Comparison of ENCODE assay signal across 14 cellular contexts in genomic region chr18:23864620-23865019, GRCh38.
DNase-seq lines count a peak whose midpoint lies in the region; ATAC-seq, FAIRE-seq and TF ChIP-seq lines count a peak whose summit lies in the region.
"Had no signal": no experiment of that assay in that cellular context is flagged by ENCODE, and none has a peak within 500 bp of the region (broad histone marks: within the 10 kb centered on the region; RNA-seq: fewer than 3 reads in every experiment).

No MANE protein-coding gene starts in this region.

- FAIRE-seq in pancreas (lab: Jason Lieb, UNC): no peak
- FAIRE-seq: H54, islet of Langerhans had no signal

- H3K27me3 ChIP-seq in naive thymus-derived CD4-positive, alpha-beta T cell (ENCODE audit: control insufficient read depth in 2 of 2, insufficient read depth in 2 of 2, low read length in 2 of 2): no peaks in the 10 kb centered on the region
- no peaks in the 10 kb centered on the region for H3K27me3 ChIP-seq in pancreas
- H3K27me3 ChIP-seq: esophagus squamous epithelium, vagina had no signal

- WGBS in pancreas, 2 donors: 84 to 88% methylated on average over 4 of the region's 4 CpGs

- H3K27ac Mint-ChIP-seq in activated CD4-positive, alpha-beta memory T cell treated with anti-CD3 and anti-CD28 coated beads for 36 hours: peak overlapping the region; percentile 87
- peak overlapping the region; percentile 63 to 87 (median 82) for H3K27ac Mint-ChIP-seq in naive thymus-derived CD4-positive, alpha-beta T cell

- POLR2A ChIA-PET in activated CD4-positive, alpha-beta memory T cell treated with anti-CD3 and anti-CD28 coated beads for 36 hours (lab: Charles Lee): no interaction called here
- POLR2A ChIA-PET in naive thymus-derived CD4-positive, alpha-beta T cell (lab: Charles Lee): no interaction called here

- H3K36me3 ChIP-seq in KOPT-K1 (ENCODE audit: insufficient read depth, low read length): no peaks in the 10 kb centered on the region
- H3K36me3 ChIP-seq in naive thymus-derived CD4-positive, alpha-beta T cell (ENCODE audit: control insufficient read depth in 2 of 3, insufficient read depth in 3 of 3, low read length in 3 of 3): no peaks in the 10 kb centered on the region
- no peaks in the 10 kb centered on the region for H3K36me3 ChIP-seq in pancreas

- peak overlapping the region; percentile 51 for H3K27ac ChIP-seq in KOPT-K1 (ENCODE audit: low read depth, low read length, poor library complexity, severe bottlenecking)
- H3K27ac ChIP-seq in naive thymus-derived CD4-positive, alpha-beta T cell (ENCODE audit: low read depth, low read length): peak overlapping the region; percentile 34
- no peak overlapping the region for H3K27ac ChIP-seq in pancreas
- H3K27ac ChIP-seq: esophagus squamous epithelium, vagina, WERI-Rb-1 had no signal

- no peaks in the 10 kb centered on the region for H3K9me3 Mint-ChIP-seq in activated CD4-positive, alpha-beta memory T cell treated with anti-CD3 and anti-CD28 coated beads for 36 hours
- H3K9me3 Mint-ChIP-seq in naive thymus-derived CD4-positive, alpha-beta T cell: no peaks in the 10 kb centered on the region

- ATAC-seq in naive thymus-derived CD4-positive, alpha-beta T cell: peak; percentile 71
- ATAC-seq in GM21390 (IDR thresholded peaks at IDR 0.05; ENCODE audit: unreplicated experiment) (no peak), pancreas (no peak), HG03108 (IDR thresholded peaks at IDR 0.05; ENCODE audit: unreplicated experiment) (no peak)

- no peak overlapping the region for H3K4me3 ChIP-seq in naive thymus-derived CD4-positive, alpha-beta T cell (ENCODE audit: low read length)
- H3K4me3 ChIP-seq in pancreas: no peak overlapping the region
- H3K4me3 ChIP-seq: esophagus squamous epithelium, vagina had no signal

- peaks cover 37% of the 10 kb centered on the region for H3K4me1 Mint-ChIP-seq in activated CD4-positive, alpha-beta memory T cell treated with anti-CD3 and anti-CD28 coated beads for 36 hours (ENCODE audit: low read depth)
- H3K4me1 Mint-ChIP-seq in naive thymus-derived CD4-positive, alpha-beta T cell: peaks cover 30 to 65% (median 52%) of the 10 kb centered on the region in 7 donors

- H3K4me3 Mint-ChIP-seq in activated CD4-positive, alpha-beta memory T cell treated with anti-CD3 and anti-CD28 coated beads for 36 hours: no peak overlapping the region
- H3K4me3 Mint-ChIP-seq in naive thymus-derived CD4-positive, alpha-beta T cell: peak overlapping the region in 7 of 10 donors; percentile 8 to 66 (median 45)

- H3K9me3 ChIP-seq in KOPT-K1 (ENCODE audit: insufficient read depth, low read length, poor library complexity, severe bottlenecking): no peaks in the 10 kb centered on the region
- H3K9me3 ChIP-seq in naive thymus-derived CD4-positive, alpha-beta T cell (ENCODE audit: control insufficient read depth in 2 of 3, low read length in 3 of 3): no peaks in the 10 kb centered on the region
- no peaks in the 10 kb centered on the region for H3K9me3 ChIP-seq in pancreas
- H3K9me3 ChIP-seq: esophagus squamous epithelium, vagina had no signal

- peaks cover 30 to 31% of the 10 kb centered on the region in 2 donors for H3K4me1 ChIP-seq in naive thymus-derived CD4-positive, alpha-beta T cell (ENCODE audit: control insufficient read depth in 2 of 2, insufficient read depth in 2 of 2, low read length in 2 of 2)
- no peaks in the 10 kb centered on the region for H3K4me1 ChIP-seq in pancreas

- intact Hi-C loops in activated CD4-positive, alpha-beta memory T cell treated with anti-CD3 and anti-CD28 coated beads for 36 hours (cut with micrococcal nuclease): loop anchor here (10.0 kb wide), 1 partner anchor 50 kb away; no protein-coding TSS in a partner anchor
- intact Hi-C loops in naive thymus-derived CD4-positive, alpha-beta T cell (cut with micrococcal nuclease): loop anchor here (1.0 to 2.0 kb wide), 2 partner anchors 36 to 150 kb away; partner anchors contain the start of gene TTC39C (in 1 of the 2)
- intact Hi-C loops in pancreas (cut with DNase I): no loop called here

- no peaks in the 10 kb centered on the region for H3K27me3 Mint-ChIP-seq in activated CD4-positive, alpha-beta memory T cell treated with anti-CD3 and anti-CD28 coated beads for 36 hours
- H3K27me3 Mint-ChIP-seq in naive thymus-derived CD4-positive, alpha-beta T cell: peaks cover 0 to 6% (median 0%) of the 10 kb centered on the region in 5 donors

- CTCF ChIA-PET in activated CD4-positive, alpha-beta memory T cell treated with anti-CD3 and anti-CD28 coated beads for 36 hours (lab: Charles Lee): interaction anchor here (0.6 to 1.8 kb wide), 2 partner anchors 53 to 54 kb away, joined by 5 to 6 read pairs; no protein-coding TSS in a partner anchor
- CTCF ChIA-PET in naive thymus-derived CD4-positive, alpha-beta T cell (lab: Charles Lee): no interaction called here

- peak; percentile 21 for DNase-seq in GDM1 (lab: John Stamatoyannopoulos, UW)
- peak; percentile 49 for DNase-seq in activated CD4-positive, alpha-beta memory T cell treated with anti-CD3 and anti-CD28 coated beads for 36 hours
- DNase-seq in naive thymus-derived CD4-positive, alpha-beta T cell: peak in 6 of 9 donors; percentile 13 to 46 (median 35)
- DNase-seq in medulla oblongata (ENCODE audit: extremely low spot score): no peak
- no peak for DNase-seq in pancreas
- DNase-seq: esophagus squamous epithelium, NCI-H1436 treated with DMSO at 0.1 percent for 48 hours, WERI-Rb-1 had no signal

- no peaks in the 10 kb centered on the region for H3K36me3 Mint-ChIP-seq in activated CD4-positive, alpha-beta memory T cell treated with anti-CD3 and anti-CD28 coated beads for 36 hours
- peaks cover 0 to 9% (median 0%) of the 10 kb centered on the region in 5 donors for H3K36me3 Mint-ChIP-seq in naive thymus-derived CD4-positive, alpha-beta T cell

- no peak for TF ChIP-seq CTCF in pancreas (IDR thresholded peaks at IDR 0.05)

Comparison
In these comparisons a context has a peak if more than half of its experiments do, and no peak if none do; other contexts are left out.
1. DNase-seq: peak in GDM1 (single experiment), activated CD4-positive, alpha-beta memory T cell treated with anti-CD3 and anti-CD28 coated beads for 36 hours (single experiment) and naive thymus-derived CD4-positive, alpha-beta T cell (6 of 9); none in medulla oblongata (single experiment) and pancreas (0 of 6).
2. H3K27ac ChIP-seq: peak in KOPT-K1 (single experiment) and naive thymus-derived CD4-positive, alpha-beta T cell (single experiment); none in pancreas (0 of 4).
3. intact Hi-C loops: an anchor here in activated CD4-positive, alpha-beta memory T cell treated with anti-CD3 and anti-CD28 coated beads for 36 hours (10.0 kb wide) and naive thymus-derived CD4-positive, alpha-beta T cell (1.0 to 2.0 kb wide); none called in pancreas.